In the genomic region with DNA sequence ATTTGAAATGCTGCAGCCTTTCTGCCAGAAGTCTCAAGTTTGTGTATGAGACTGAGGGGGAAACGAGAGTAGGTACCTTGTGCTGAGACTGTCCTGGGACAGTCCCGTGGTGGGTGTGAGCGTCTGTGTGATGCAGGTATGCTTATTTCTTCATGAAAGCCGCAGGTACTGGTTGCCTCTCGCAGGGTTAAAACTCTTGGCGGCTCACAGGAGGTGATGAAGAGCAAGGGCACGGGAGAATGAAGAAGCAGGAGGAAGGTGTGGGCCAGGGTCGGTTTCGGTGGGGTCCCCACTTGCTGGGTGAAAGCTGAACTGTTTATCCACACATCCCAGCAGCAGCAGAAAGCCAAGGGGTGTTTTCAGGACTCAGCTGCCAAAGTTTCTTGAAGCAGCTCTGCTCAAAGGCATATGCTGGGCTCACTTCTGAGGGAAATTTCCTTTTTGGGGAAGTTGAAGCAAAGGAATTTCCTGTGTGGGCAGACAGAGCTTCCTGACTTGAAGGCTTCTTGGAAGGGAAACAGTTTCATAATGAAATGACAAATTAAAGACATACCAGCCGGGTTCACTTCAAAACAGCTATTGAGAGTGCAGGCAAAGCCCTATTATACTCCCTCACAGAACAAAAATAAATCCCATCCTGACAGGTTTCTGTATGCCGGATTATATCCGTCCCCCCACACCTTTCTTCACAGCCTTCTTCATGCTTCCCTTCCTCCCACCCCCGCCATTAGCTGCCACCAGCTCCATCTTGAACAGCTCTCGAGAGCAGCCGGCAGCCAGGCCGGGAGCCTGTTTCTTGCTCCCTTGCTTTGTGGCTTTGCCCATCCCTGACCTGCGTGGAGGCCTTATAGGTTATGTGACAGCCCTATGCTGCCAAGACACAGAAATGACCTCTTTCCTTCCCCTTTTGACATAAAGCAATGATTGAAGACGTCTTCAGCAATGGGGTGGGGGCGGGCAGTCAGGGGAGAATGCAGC, we compare ENCODE assay signal across 8 cellular contexts.
DNase-seq lines count a peak whose midpoint lies in the region; TF ChIP-seq lines count a peak whose summit lies in the region.

No MANE protein-coding gene starts in this region.

- H3K27ac ChIP-seq in GM23248 (peak overlapping the region; percentile 41), left ventricle myocardium inferior (replicated peaks) (peak overlapping the region; percentile 87)

- in situ Hi-C loops in GM23248 (cut with MboI) = no loop called here

- DNase-seq in ELR (ENCODE audit: low read depth) = peak; percentile 35
- peak; percentile 76 for DNase-seq in GM23248
- peak; percentile 96 for DNase-seq in MV-4-11 (lab: John Stamatoyannopoulos, UW)
- peak; percentile 86 for DNase-seq in activated effector memory CD4-positive, alpha-beta T cell treated with anti-CD3 and anti-CD28 coated beads, Interleukin-2, amount 50 U/mL, for 16 hours
- DNase-seq in left ventricle myocardium inferior = no peak
- DNase-seq in stimulated activated CD4-positive, alpha-beta T cell treated with anti-CD3 and anti-CD28 coated beads, Interleukin-12 subunit alpha, Interleukin-12 subunit beta, amount 100 ng/mL, for 24 hours (ENCODE audit: low read depth in 2 of 2) = peak; percentile 48 to 68
- DNase-seq in inferior parietal cortex (ENCODE audit: extremely low spot score) = no peak
- DNase-seq in cerebellar nuclear complex (lab: John Stamatoyannopoulos, UW) = no peak

- TF ChIP-seq CTCF in left ventricle myocardium inferior (IDR thresholded peaks at IDR 0.05; ENCODE audit: borderline replicate concordance) = no peak

- H3K4me2 ChIP-seq in GM23248 (ENCODE audit: unreplicated experiment) = peak overlapping the region; percentile 74

- 30 to 35% methylated on average over 18 to 19 of the region's 19 CpGs for WGBS in GM23248 (ENCODE audit: low coverage in 1 of 2, low lambda C conversion rate in 2 of 2, missing lambda C conversion rate in 2 of 2), 2 experiments

- H3K36me3 ChIP-seq in GM23248 (ENCODE audit: low read depth) (no peaks in the 10 kb centered on the region; the same call in 1 of the 2 replicates), left ventricle myocardium inferior (no peaks in the 10 kb centered on the region)

- H4K20me1 ChIP-seq in GM23248 (ENCODE audit: insufficient read depth) = no peaks in the 10 kb centered on the region

- peak overlapping the region; percentile 26; the same call in 1 of the 2 replicates for H3K9ac ChIP-seq in GM23248

- H2AFZ ChIP-seq in GM23248 = peak overlapping the region; percentile 1; the same call in 1 of the 2 replicates

- H3K79me2 ChIP-seq in GM23248 (ENCODE audit: insufficient read depth) = peaks cover 50% of the 10 kb centered on the region

- H3K9me3 ChIP-seq in GM23248 (ENCODE audit: low read depth) = no peaks in the 10 kb centered on the region
- H3K9me3 ChIP-seq in left ventricle myocardium inferior (replicated peaks) = no peaks in the 10 kb centered on the region

- peaks cover 50% of the 10 kb centered on the region for H3K4me1 ChIP-seq in GM23248 (ENCODE audit: insufficient read depth)
- peaks cover 96% of the 10 kb centered on the region for H3K4me1 ChIP-seq in left ventricle myocardium inferior

- H3K4me3 ChIP-seq in GM23248 (peak overlapping the region; percentile 36), left ventricle myocardium inferior (peak overlapping the region; percentile 42)

- no peaks in the 10 kb centered on the region for H3K27me3 ChIP-seq in GM23248 (replicated peaks; ENCODE audit: insufficient read depth)
- no peaks in the 10 kb centered on the region for H3K27me3 ChIP-seq in left ventricle myocardium inferior (ENCODE audit: low read depth)

- H3K9me2 ChIP-seq in GM23248 (ENCODE audit: insufficient read depth) = no peaks in the 10 kb centered on the region

- H3F3A ChIP-seq in GM23248 (ENCODE audit: insufficient read depth) = peaks cover 57% of the 10 kb centered on the region

- intact Hi-C loops in left ventricle myocardium inferior (cut with micrococcal nuclease) = no loop called here

Comparison
In these comparisons a context has a peak if more than half of its experiments do, and no peak if none do; other contexts are left out.
1. DNase-seq: peak in ELR (single experiment), GM23248 (single experiment), MV-4-11 (single experiment), activated effector memory CD4-positive, alpha-beta T cell treated with anti-CD3 and anti-CD28 coated beads, Interleukin-2, amount 50 U/mL, for 16 hours (single experiment) and stimulated activated CD4-positive, alpha-beta T cell treated with anti-CD3 and anti-CD28 coated beads, Interleukin-12 subunit alpha, Interleukin-12 subunit beta, amount 100 ng/mL, for 24 hours (2 of 2); none in left ventricle myocardium inferior (single experiment), inferior parietal cortex (single experiment) and cerebellar nuclear complex (0 of 2).